ENCODE assay signal across 21 cellular contexts in the genomic region with DNA sequence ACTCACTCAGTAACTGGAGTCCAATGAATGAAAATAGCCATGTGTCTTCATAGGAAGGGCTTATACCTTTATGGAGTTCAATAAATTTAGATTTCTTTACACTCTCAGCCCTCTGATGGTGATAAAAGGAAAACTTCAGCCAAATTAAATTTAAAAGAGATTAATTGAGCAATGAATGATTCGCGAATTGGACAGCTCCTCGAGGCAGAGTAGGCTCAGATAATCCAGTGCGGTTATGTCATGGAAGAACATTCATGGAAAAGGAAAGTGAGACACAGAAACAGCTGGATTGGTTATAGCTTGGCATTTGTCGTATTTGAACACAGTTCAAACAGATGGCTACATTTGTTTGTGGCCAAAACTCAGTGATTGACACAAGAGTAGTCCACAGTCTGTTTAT. TPM values are rescaled to one million over a fixed set of nuclear protein-coding genes. Genes with fewer than 3 reads are reported as not detected.
DNase-seq lines count a peak whose midpoint lies in the region; ATAC-seq and TF ChIP-seq lines count a peak whose summit lies in the region.
"Had no signal": no experiment of that assay in that cellular context is flagged by ENCODE, and none has a peak within 500 bp of the region (broad histone marks: within the 10 kb centered on the region; RNA-seq: fewer than 3 reads in every experiment).

No MANE protein-coding gene starts in this region.

- H3K4ac ChIP-seq in mesendoderm (ENCODE audit: low read depth, low read length) (peak overlapping the region; percentile 86), neuronal stem cell (ENCODE audit: low read length) (no peak overlapping the region)

- no peaks in the 10 kb centered on the region for H4K20me1 ChIP-seq in GM23338 (replicated peaks; ENCODE audit: insufficient read depth)
- H4K20me1 ChIP-seq: BLaER1 had no signal

- no peak overlapping the region for H4K8ac ChIP-seq in mesendoderm (ENCODE audit: low read depth, low read length)
- no peak overlapping the region for H4K8ac ChIP-seq in neuronal stem cell (ENCODE audit: low read depth, low read length)

- H3K56ac ChIP-seq in mesendoderm (ENCODE audit: low read length): no peak overlapping the region

- no peak overlapping the region for H4K5ac ChIP-seq in mesendoderm (ENCODE audit: low read length)

- no peaks in the 10 kb centered on the region for H3K9me3 ChIP-seq in neuronal stem cell (replicated peaks in 1 of 2; ENCODE audit: control insufficient read depth in 2 of 2, insufficient read depth in 1 of 2, low read depth in 1 of 2, low read length in 2 of 2)
- H3K9me3 ChIP-seq in esophagus squamous epithelium: no peaks in the 10 kb centered on the region
- no peaks in the 10 kb centered on the region for H3K9me3 ChIP-seq in gastroesophageal sphincter
- H3K9me3 ChIP-seq: BLaER1 had no signal

- no peak overlapping the region for H2BK15ac ChIP-seq in mesendoderm (replicated peaks; ENCODE audit: low read depth)
- no peak overlapping the region for H2BK15ac ChIP-seq in neuronal stem cell (ENCODE audit: low read length)

- TF ChIP-seq CTCF in GM23338 (conservative IDR thresholded peaks at IDR 0.05; ENCODE audit: low read depth in 2 of 2) (no peak), esophagus squamous epithelium (IDR thresholded peaks at IDR 0.05) (no peak), gastroesophageal sphincter (IDR thresholded peaks at IDR 0.05) (no peak)

- TF ChIP-seq EP300 in Ishikawa (IDR thresholded peaks at IDR 0.05; ENCODE audit: borderline replicate concordance) (no peak), gastroesophageal sphincter (IDR thresholded peaks at IDR 0.05) (no peak)

- H4K91ac ChIP-seq in neuronal stem cell (ENCODE audit: low read depth, low read length, poor library complexity): no peak overlapping the region

- no peaks in the 10 kb centered on the region for H3K9me3 Mint-ChIP-seq in GM23338
- H3K9me3 Mint-ChIP-seq: HFFc6, IgD-negative memory B cell had no signal

- no peaks in the 10 kb centered on the region for H3F3A ChIP-seq in GM23338 (replicated peaks; ENCODE audit: low read depth)

- DNase-seq in GM23338 (ENCODE audit: low spot score) (no peak), mesendoderm (no peak), neuronal stem cell (ENCODE audit: low spot score) (no peak), cardiac septum (ENCODE audit: low spot score) (no peak), NOMO-1 treated with DMSO at 0.1 percent for 48 hours (lab: John Stamatoyannopoulos, UW; ENCODE audit: unreplicated experiment) (no peak), esophagus squamous epithelium (lab: John Stamatoyannopoulos, UW) (no peak)
- DNase-seq: 8988T; CD4-positive, alpha-beta memory T cell; DMS153; DMS79; GDM1; HFFc6 had no signal

- H3K36me3 ChIP-seq in GM23338 (ENCODE audit: insufficient read depth) (no peaks in the 10 kb centered on the region), mesendoderm (ENCODE audit: control insufficient read depth, insufficient read depth, low read length) (no peaks in the 10 kb centered on the region), neuronal stem cell (replicated peaks in 1 of 2; ENCODE audit: control insufficient read depth in 2 of 2, insufficient read depth in 2 of 2, low read length in 2 of 2) (no peaks in the 10 kb centered on the region), esophagus squamous epithelium (no peaks in the 10 kb centered on the region), gastroesophageal sphincter (no peaks in the 10 kb centered on the region)
- H3K36me3 ChIP-seq: BLaER1 had no signal

- H3K27ac ChIP-seq in GM23338 (ENCODE audit: low read depth): no peak overlapping the region
- H3K27ac ChIP-seq in mesendoderm (ENCODE audit: low read depth, low read length): no peak overlapping the region
- no peak overlapping the region for H3K27ac ChIP-seq in neuronal stem cell (replicated peaks; ENCODE audit: low read length)
- H3K27ac ChIP-seq in esophagus squamous epithelium: no peak overlapping the region
- H3K27ac ChIP-seq in gastroesophageal sphincter: no peak overlapping the region
- H3K27ac ChIP-seq: BLaER1 had no signal

- WGBS in mesendoderm (ENCODE audit: extremely low coverage, insufficient coverage, low lambda C conversion rate): no CpG with 5 or more reads among the region's 5 CpGs
- no CpG with 5 or more reads among the region's 5 CpGs for WGBS in neuronal stem cell (ENCODE audit: extremely low coverage in 2 of 2, insufficient read length in 2 of 2, insufficient replicate concordance in 1 of 2), 2 donors
- WGBS in esophagus squamous epithelium, 2 donors: 60 to 64% methylated on average over 5 of the region's 5 CpGs
- 50 to 52% methylated on average over 5 of the region's 5 CpGs for WGBS in gastroesophageal sphincter (ENCODE audit: low coverage in 1 of 2), 2 donors

- H3K27ac Mint-ChIP-seq in GM23338: no peak overlapping the region
- H3K27ac Mint-ChIP-seq: CD14-positive monocyte; CD4-positive, alpha-beta memory T cell; HFFc6; IgD-negative memory B cell had no signal

- no peak overlapping the region for H2BK120ac ChIP-seq in mesendoderm (ENCODE audit: low read depth, low read length)
- H2BK120ac ChIP-seq in neuronal stem cell (ENCODE audit: low read depth, low read length): no peak overlapping the region

- H3K4me1 Mint-ChIP-seq in GM23338: peaks cover 25% of the 10 kb centered on the region; the same call in 2 of the 3 replicates
- H3K4me1 Mint-ChIP-seq: CD14-positive monocyte; CD4-positive, alpha-beta memory T cell; IgD-negative memory B cell had no signal

- H2BK12ac ChIP-seq in neuronal stem cell (ENCODE audit: low read length): no peak overlapping the region

- no peaks in the 10 kb centered on the region for H3K79me1 ChIP-seq in mesendoderm (ENCODE audit: low read length)
- no peaks in the 10 kb centered on the region for H3K79me1 ChIP-seq in neuronal stem cell (ENCODE audit: low read depth, low read length)

- H3K23ac ChIP-seq in mesendoderm (ENCODE audit: low read length) (no peak overlapping the region), neuronal stem cell (ENCODE audit: low read depth, low read length, poor library complexity) (no peak overlapping the region)

- H3K27me3 Mint-ChIP-seq in GM23338 (ENCODE audit: insufficient read depth, low read depth, poor library complexity): peaks cover 6% of the 10 kb centered on the region
- H3K27me3 Mint-ChIP-seq: CD4-positive, alpha-beta memory T cell; IgD-negative memory B cell had no signal

- H3K9ac ChIP-seq in mesendoderm (ENCODE audit: low read length): no peak overlapping the region
- H3K9ac ChIP-seq in neuronal stem cell (ENCODE audit: low read depth, low read length, poor library complexity): no peak overlapping the region
- H3K9ac ChIP-seq: BLaER1 had no signal

- H3K79me2 ChIP-seq in GM23338 (replicated peaks; ENCODE audit: insufficient read depth) (no peaks in the 10 kb centered on the region), mesendoderm (ENCODE audit: control insufficient read depth, insufficient read depth, low read length) (no peaks in the 10 kb centered on the region)

- H3K4me3 ChIP-seq in GM23338 (no peak overlapping the region), mesendoderm (ENCODE audit: low read length) (no peak overlapping the region), neuronal stem cell (ENCODE audit: low read length in 2 of 2) (no peak overlapping the region), esophagus squamous epithelium (no peak overlapping the region), gastroesophageal sphincter (no peak overlapping the region)
- H3K4me3 ChIP-seq: BLaER1 had no signal

- no peaks in the 10 kb centered on the region for H3K9me2 ChIP-seq in GM23338 (ENCODE audit: insufficient read depth)

- H3K36me3 Mint-ChIP-seq in GM23338 (ENCODE audit: low read depth): no peaks in the 10 kb centered on the region
- H3K36me3 Mint-ChIP-seq: CD14-positive monocyte; CD4-positive, alpha-beta memory T cell; IgD-negative memory B cell had no signal

- H2BK5ac ChIP-seq in mesendoderm (ENCODE audit: low read length): no peak overlapping the region
- H2BK5ac ChIP-seq in neuronal stem cell (ENCODE audit: low read length): no peak overlapping the region

- peak overlapping the region; percentile 33; the same call in 1 of the 2 replicates for H3K4me2 ChIP-seq in GM23338
- no peak overlapping the region for H3K4me2 ChIP-seq in mesendoderm (ENCODE audit: low read length)
- no peak overlapping the region for H3K4me2 ChIP-seq in neuronal stem cell (ENCODE audit: insufficient read depth, low read length, poor library complexity, severe bottlenecking)
- H3K4me2 ChIP-seq: BLaER1 had no signal

- H2AFZ ChIP-seq in GM23338 (no peak overlapping the region), neuronal stem cell (ENCODE audit: low read length) (peak overlapping the region; percentile 50)

- intact Hi-C loops in cardiac septum (cut with DNase I) (no loop called here), esophagus squamous epithelium (cut with DNase I) (no loop called here)

- ATAC-seq in GM23338: no peak
- no peak for ATAC-seq in gastroesophageal sphincter
- ATAC-seq: HepG2 had no signal

- H3K4me1 ChIP-seq in GM23338 (ENCODE audit: insufficient read depth) (peaks cover 11% of the 10 kb centered on the region), mesendoderm (ENCODE audit: control insufficient read depth, low read depth, low read length) (no peaks in the 10 kb centered on the region), neuronal stem cell (ENCODE audit: control insufficient read depth in 2 of 2, insufficient read depth in 1 of 2, low read depth in 1 of 2, low read length in 2 of 2) (no peaks in the 10 kb centered on the region), esophagus squamous epithelium (no peaks in the 10 kb centered on the region), gastroesophageal sphincter (no peaks in the 10 kb centered on the region)
- H3K4me1 ChIP-seq: BLaER1 had no signal

- no peak overlapping the region for H2AK5ac ChIP-seq in mesendoderm (ENCODE audit: low read length)
- no peak overlapping the region for H2AK5ac ChIP-seq in neuronal stem cell (ENCODE audit: low read depth, low read length)

- no peak for TF ChIP-seq POLR2A in esophagus squamous epithelium (IDR thresholded peaks at IDR 0.05)
- TF ChIP-seq POLR2A in gastroesophageal sphincter (IDR thresholded peaks at IDR 0.05): no peak

- H3K27me3 ChIP-seq in GM23338 (ENCODE audit: insufficient read depth): peaks cover 9% of the 10 kb centered on the region
- H3K27me3 ChIP-seq in mesendoderm (ENCODE audit: insufficient read depth, low read length, poor library complexity): no peaks in the 10 kb centered on the region
- H3K27me3 ChIP-seq in neuronal stem cell (ENCODE audit: control insufficient read depth in 3 of 3, insufficient read depth in 3 of 3, low read depth in 1 of 3, low read length in 3 of 3): no peaks in the 10 kb centered on the region
- no peaks in the 10 kb centered on the region for H3K27me3 ChIP-seq in esophagus squamous epithelium
- H3K27me3 ChIP-seq in gastroesophageal sphincter: no peaks in the 10 kb centered on the region
- H3K27me3 ChIP-seq: BLaER1 had no signal

- no peak overlapping the region for H3K4me3 Mint-ChIP-seq in GM23338
- H3K4me3 Mint-ChIP-seq: CD14-positive monocyte; CD4-positive, alpha-beta memory T cell; HFFc6; IgD-negative memory B cell had no signal

- no peak overlapping the region for H3K14ac ChIP-seq in neuronal stem cell (ENCODE audit: low read length)

- H3K18ac ChIP-seq in mesendoderm (ENCODE audit: low read length) (no peak overlapping the region), neuronal stem cell (ENCODE audit: low read length) (no peak overlapping the region)

- TF ChIP-seq RAD21 in Ishikawa (IDR thresholded peaks at IDR 0.05; ENCODE audit: low read depth): no peak

RNA-seq across cellular contexts. Expression of gene TACR3, which starts 54.5 kb away (rescaled TPM):
- 1.6 and 2.2 TPM in 2 replicates for total RNA-seq in GM23338 (2014; rRNA removed; shearing (Covaris generic))
- 0.70 and 0.76 TPM in 2 replicates for polyA plus RNA-seq in GM23338 (2016; fragmentation: Nextera tagmentation; extraction: Ambion mirVana)
- polyA plus RNA-seq in mesendoderm (2013, experiment 1 of 2): 2.4 TPM
- 2.4 TPM for polyA plus RNA-seq in mesendoderm (2013, experiment 2 of 2)
- 0.24 TPM for polyA plus RNA-seq in neuronal stem cell (2013, experiment 1 of 2)
- polyA plus RNA-seq in neuronal stem cell (2013, experiment 2 of 2): 0.22 TPM
- not detected for total RNA-seq in cardiac septum
- total RNA-seq in esophagus squamous epithelium: under 1 TPM in 1 of 4 donors, not detected in 3; under 0.01 TPM
- total RNA-seq in gastroesophageal sphincter: not detected
- total RNA-seq: A673; CD4-positive, alpha-beta memory T cell; Daoy; HepG2; HFFc6 had no signal
- polyA plus RNA-seq: AG04450; CD14-positive monocyte; CD4-positive, alpha-beta memory T cell; HepG2; IgD-negative memory B cell had no signal
